8 cellular contexts compared by ENCODE assay signal in genomic region chr14:63510538-63510937, GRCh38. TPM values are rescaled to one million over a fixed set of nuclear protein-coding genes. Genes with fewer than 3 reads are reported as not detected.
A peak's percentile ranks its signal among the peaks of the same experiment; 100 is the strongest.
DNase-seq lines count a peak whose midpoint lies in the region; ATAC-seq and TF ChIP-seq lines count a peak whose summit lies in the region.

No MANE protein-coding gene starts in this region.

- no peak overlapping the region for H3K4me2 ChIP-seq in OCI-LY7 (ENCODE audit: low read length)

- H4K20me1 ChIP-seq in OCI-LY7 (ENCODE audit: insufficient read depth, low read length) = no peaks in the 10 kb centered on the region; the same call in 1 of the 2 replicates

- H2AFZ ChIP-seq in OCI-LY7 (ENCODE audit: low read length) = no peak overlapping the region

- no peaks in the 10 kb centered on the region for H3K9me3 ChIP-seq in colonic mucosa
- H3K9me3 ChIP-seq in OCI-LY7 (ENCODE audit: low read length) = no peaks in the 10 kb centered on the region

- in situ Hi-C loops in astrocyte of the spinal cord (cut with HindIII; ENCODE audit: low sequenced_read_pairs) = no loop called here

- H3K9ac ChIP-seq in colonic mucosa (ENCODE audit: low read depth in 2 of 2, low read length in 2 of 2) = no peak overlapping the region

- TF ChIP-seq CTCF in GM10248 (IDR thresholded peaks at IDR 0.05; ENCODE audit: control extremely low read depth, extremely low read depth, low read depth, missing control alignments) (no peak), astrocyte of the spinal cord (IDR thresholded peaks at IDR 0.05; ENCODE audit: low read depth, low read length) (no peak), colonic mucosa (IDR thresholded peaks at IDR 0.05) (no peak), OCI-LY7 (conservative IDR thresholded peaks at IDR 0.05; ENCODE audit: low read length) (no peak)

- H3K9me2 ChIP-seq in OCI-LY7 (ENCODE audit: insufficient read depth, low read length) = no peaks in the 10 kb centered on the region

- peak; percentile 45 for ATAC-seq in GM21390 (IDR thresholded peaks at IDR 0.05; ENCODE audit: unreplicated experiment)
- ATAC-seq in HG03442 (IDR thresholded peaks at IDR 0.05; ENCODE audit: unreplicated experiment) = peak; percentile 92
- ATAC-seq in GM21825 (IDR thresholded peaks at IDR 0.05; ENCODE audit: unreplicated experiment) = no peak

- peaks cover 33% of the 10 kb centered on the region; the same call in 1 of the 2 replicates for H3K79me2 ChIP-seq in OCI-LY7 (ENCODE audit: insufficient read depth, low read depth, low read length)

- POLR2A ChIA-PET in GM10248 (lab: Yijun Ruan, JAX) (no interaction called here), OCI-LY7 (lab: Charles Lee) (interaction anchor here (0.6 kb wide), 2 partner anchors 61 to 466 kb away, joined by 3 read pairs; no protein-coding TSS in a partner anchor)

- no TSS peak for BruUV-seq in OCI-LY7 (replicated peaks; lab: Mats Ljungman, UMichigan)

- H3K27me3 ChIP-seq in colonic mucosa = no peaks in the 10 kb centered on the region

- DNase-seq in GM10248 (ENCODE audit: extremely low spot score) = peak; percentile 33
- peak; percentile 40 for DNase-seq in astrocyte of the spinal cord (ENCODE audit: low read depth, low spot score)
- DNase-seq in stimulated activated CD8-positive, alpha-beta memory T cell treated with anti-CD3 and anti-CD28 coated beads, Interleukin-4, amount 100 ng/mL, for 48 hours = no peak
- no peak for DNase-seq in colonic mucosa
- no peak for DNase-seq in OCI-LY7 (ENCODE audit: low spot score)

- CTCF ChIA-PET in GM10248 (lab: Yijun Ruan, JAX) (interaction anchor here (1.0 to 2.4 kb wide), 5 partner anchors 10 to 793 kb away, joined by 3 to 9 read pairs (median 3); no protein-coding TSS in a partner anchor), OCI-LY7 (lab: Charles Lee; ENCODE audit: unreplicated experiment) (no interaction called here)

- H3K4me1 ChIP-seq in colonic mucosa (no peaks in the 10 kb centered on the region), OCI-LY7 (ENCODE audit: insufficient read depth, low read length, poor library complexity, severe bottlenecking) (peaks cover 11% of the 10 kb centered on the region)

- H3K27ac ChIP-seq in colonic mucosa = no peak overlapping the region
- H3K27ac ChIP-seq in OCI-LY7 (ENCODE audit: low read depth, low read length, poor library complexity, severe bottlenecking) = no peak overlapping the region

- H3K4me3 ChIP-seq in astrocyte of the spinal cord (ENCODE audit: low read depth, low read length) (no peak overlapping the region), colonic mucosa (no peak overlapping the region), OCI-LY7 (ENCODE audit: low read depth, low read length, poor library complexity, severe bottlenecking) (no peak overlapping the region)

- intact Hi-C loops in colonic mucosa (cut with DNase I) = no loop called here
- intact Hi-C loops in OCI-LY7 (cut with micrococcal nuclease; ENCODE audit: unreplicated experiment) = no loop called here

- H3K36me3 ChIP-seq in colonic mucosa (no peaks in the 10 kb centered on the region), OCI-LY7 (ENCODE audit: insufficient read depth, low read length) (peaks cover 40% of the 10 kb centered on the region)

RNA-seq across cellular contexts. Expression of gene PPP2R5E, which starts 32.6 kb away (rescaled TPM):
- total RNA-seq in colonic mucosa (10 to 100 TPM; 58.0 to 62.7 TPM), OCI-LY7 (2022) (47.8 and 48.8 TPM in 2 replicates)
- total RNA-seq in OCI-LY7 (2014; rRNA removed; shearing (Covaris generic)) = 10.1 and 12.5 TPM in 2 replicates

Comparison
In these comparisons a context has a peak if more than half of its experiments do, and no peak if none do; other contexts are left out.
1. DNase-seq: peak in GM10248 (single experiment) and astrocyte of the spinal cord (single experiment); none in stimulated activated CD8-positive, alpha-beta memory T cell treated with anti-CD3 and anti-CD28 coated beads, Interleukin-4, amount 100 ng/mL, for 48 hours (single experiment), colonic mucosa (single experiment) and OCI-LY7 (single experiment).